ENCODE assay signal across 9 cellular contexts in the genomic region with DNA sequence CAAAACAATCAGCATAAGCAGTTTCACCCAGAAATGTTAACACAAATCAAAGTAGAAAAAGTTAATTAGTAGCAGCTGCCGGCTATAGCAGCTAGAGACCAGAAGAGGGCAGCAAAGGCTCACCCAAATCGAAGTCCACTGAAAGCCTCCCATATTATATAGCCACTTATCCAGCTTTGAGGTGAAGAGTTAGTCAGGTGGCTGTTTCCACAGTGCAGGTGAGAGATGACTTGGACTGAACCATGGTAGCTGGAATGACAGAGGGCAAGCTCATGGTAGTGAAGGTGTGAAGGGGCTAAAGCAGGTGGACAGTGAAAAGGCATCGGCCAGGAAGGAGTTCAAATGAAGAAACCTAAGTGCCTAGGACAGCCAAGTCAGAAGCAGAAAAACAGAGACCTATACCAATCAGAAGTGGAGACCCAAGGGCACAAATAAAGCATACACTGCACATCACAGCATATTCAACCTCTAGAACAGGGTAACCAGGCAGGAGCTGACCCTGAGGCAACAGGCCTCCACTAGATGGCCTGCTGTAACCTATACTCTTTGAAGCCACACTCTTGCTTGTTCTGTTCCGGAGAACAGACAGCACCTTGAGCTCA. TPM values are rescaled to one million over a fixed set of nuclear protein-coding genes. Genes with fewer than 3 reads are reported as not detected.
DNase-seq lines count a peak whose midpoint lies in the region; ATAC-seq, FAIRE-seq and TF ChIP-seq lines count a peak whose summit lies in the region.
"Had no signal": no experiment of that assay in that cellular context is flagged by ENCODE, and none has a peak within 500 bp of the region (broad histone marks: within the 10 kb centered on the region; RNA-seq: fewer than 3 reads in every experiment).

No MANE protein-coding gene starts in this region.

- peak; percentile 94 for TF ChIP-seq CTCF in A549 (IDR thresholded peaks at IDR 0.05)
- peak; percentile 87 to 92 (median 91) for TF ChIP-seq CTCF in ascending aorta (IDR thresholded peaks at IDR 0.05)
- TF ChIP-seq CTCF in sigmoid colon (IDR thresholded peaks at IDR 0.05) = peak; percentile 76 to 92 (median 88)

- peaks cover 6% of the 10 kb centered on the region; the same call in 1 of the 3 replicates for H3K4me1 ChIP-seq in A549
- H3K4me1 ChIP-seq in ascending aorta = peaks cover 0 to 3% of the 10 kb centered on the region in 2 donors
- no peaks in the 10 kb centered on the region for H3K4me1 ChIP-seq in right cardiac atrium (ENCODE audit: control insufficient read depth, insufficient read depth, low read length)
- H3K4me1 ChIP-seq in sigmoid colon = peaks cover 0 to 19% (median 2%) of the 10 kb centered on the region in 4 donors

- no peaks in the 10 kb centered on the region for H3K9me3 ChIP-seq in A549
- H3K9me3 ChIP-seq in ascending aorta = no peaks in the 10 kb centered on the region
- no peaks in the 10 kb centered on the region for H3K9me3 ChIP-seq in right cardiac atrium (ENCODE audit: control insufficient read depth, low read length)
- no peaks in the 10 kb centered on the region for H3K9me3 ChIP-seq in sigmoid colon

- POLR2A ChIA-PET in A549 (lab: Yijun Ruan, JAX) = interaction anchor here (1.0 to 1.8 kb wide), 2 partner anchors 43 to 321 kb away, joined by 3 to 5 read pairs; no protein-coding TSS in a partner anchor

- H3K27me3 ChIP-seq in ascending aorta (no peaks in the 10 kb centered on the region), right cardiac atrium (ENCODE audit: control insufficient read depth, insufficient read depth) (no peaks in the 10 kb centered on the region), sigmoid colon (no peaks in the 10 kb centered on the region)

- CTCF ChIA-PET in A549 (lab: Yijun Ruan, JAX) = interaction anchor here (0.6 to 9.6 kb wide), 73 partner anchors 11 to 559 kb away, joined by 3 to 437 read pairs (median 4); a partner anchor contains a TSS

- peaks cover 6% of the 10 kb centered on the region for H3K36me3 Mint-ChIP-seq in T-helper 2 cell treated with Interferon-gamma antibody and Interleukin-4, amounts not matched to agents 5 μg/mL and 100 μg/mL, for 36 hours (ENCODE audit: low read depth)

- no peaks in the 10 kb centered on the region for H3K9me3 Mint-ChIP-seq in T-helper 2 cell treated with Interferon-gamma antibody and Interleukin-4, amounts not matched to agents 5 μg/mL and 100 μg/mL, for 36 hours

- no peak for FAIRE-seq in A549 (lab: Jason Lieb, UNC)

- H3K27me3 Mint-ChIP-seq in T-helper 2 cell treated with Interferon-gamma antibody and Interleukin-4, amounts not matched to agents 5 μg/mL and 100 μg/mL, for 36 hours (ENCODE audit: low read depth) = no peaks in the 10 kb centered on the region

- H3K4me1 Mint-ChIP-seq in T-helper 2 cell treated with Interferon-gamma antibody and Interleukin-4, amounts not matched to agents 5 μg/mL and 100 μg/mL, for 36 hours (ENCODE audit: low read depth) = peaks cover 6% of the 10 kb centered on the region

- no peak overlapping the region for H3K4me2 ChIP-seq in A549

- intact Hi-C loops in ascending aorta (cut with DNase I) = loop anchor here (1.0 to 10.0 kb wide), 2 partner anchors 148 to 1018 kb away; a partner anchor contains a TSS
- intact Hi-C loops in right cardiac atrium (cut with DNase I) = loop anchor here (5.0 to 10.0 kb wide), 5 partner anchors 40 to 150 kb away; no protein-coding TSS in a partner anchor
- intact Hi-C loops in sigmoid colon (cut with DNase I) = loop anchor here (1.0 to 5.0 kb wide), 2 partner anchors 40 to 148 kb away; no protein-coding TSS in a partner anchor

- no peak for TF ChIP-seq EP300 in A549 (IDR thresholded peaks at IDR 0.05)
- TF ChIP-seq EP300 in sigmoid colon (IDR thresholded peaks at IDR 0.05) = no peak

- ATAC-seq in A549 = peak; percentile 95 to 98
- peak; percentile 45 for ATAC-seq in GM18498 (IDR thresholded peaks at IDR 0.05; ENCODE audit: unreplicated experiment)
- ATAC-seq in right cardiac atrium = peak; percentile 73 to 83
- no peak for ATAC-seq in HG03139 (IDR thresholded peaks at IDR 0.05; ENCODE audit: unreplicated experiment)

- H3K36me3 ChIP-seq in ascending aorta (no peaks in the 10 kb centered on the region), sigmoid colon (no peaks in the 10 kb centered on the region)

- H3K4me3 ChIP-seq in A549 (no peak overlapping the region), ascending aorta (no peak overlapping the region), right cardiac atrium (ENCODE audit: low read length) (no peak overlapping the region), sigmoid colon (no peak overlapping the region)
- H3K4me3 ChIP-seq: skin epidermis had no signal

- peak; percentile 95 to 96 for TF ChIP-seq RAD21 in A549 (conservative IDR thresholded peaks at IDR 0.05 in 1 of 2, IDR thresholded peaks at IDR 0.05 in 1 of 2)

- 34% methylated on average over 4 of the region's 4 CpGs for WGBS in A549 (ENCODE audit: missing lambda C conversion rate)
- WGBS in right cardiac atrium = 34% methylated on average over 4 of the region's 4 CpGs
- 37 to 40% methylated on average over 4 of the region's 4 CpGs for WGBS in sigmoid colon, 2 donors

- no peak overlapping the region for H3K4me3 Mint-ChIP-seq in T-helper 2 cell treated with Interferon-gamma antibody and Interleukin-4, amounts not matched to agents 5 μg/mL and 100 μg/mL, for 36 hours

- no peak for TF ChIP-seq POLR2A in A549 (IDR thresholded peaks at IDR 0.05; ENCODE audit: low read length)
- no peak for TF ChIP-seq POLR2A in sigmoid colon (IDR thresholded peaks at IDR 0.05)

- H3K27ac ChIP-seq in A549 (no peak overlapping the region), ascending aorta (peak overlapping the region; percentile 4 to 42), right cardiac atrium (ENCODE audit: low read length) (no peak overlapping the region), sigmoid colon (peak overlapping the region in 1 of 4 donors; percentile 25)

- H3K27ac Mint-ChIP-seq in T-helper 2 cell treated with Interferon-gamma antibody and Interleukin-4, amounts not matched to agents 5 μg/mL and 100 μg/mL, for 36 hours = peak overlapping the region; percentile 46

- DNase-seq in A549 (ENCODE audit: low read depth in 1 of 2, low spot score in 1 of 2) (peak; percentile 59 to 68), NCI-H1436 (lab: John Stamatoyannopoulos, UW) (peak; percentile 75), ascending aorta (ENCODE audit: low spot score in 2 of 2) (peak in 1 of 2 donors; percentile 79), right cardiac atrium (peak in 2 of 3 donors; percentile 19 to 56), sigmoid colon (peak; percentile 70)
- peak; percentile 35 for DNase-seq in T-helper 2 cell treated with Interferon-gamma antibody and Interleukin-4, amounts not matched to agents 5 μg/mL and 100 μg/mL, for 36 hours (ENCODE audit: low spot score)

TF ChIP-seq in A549, 52 proteins besides CTCF, POLR2A, EP300 and RAD21:
- TF ChIP-seq SMC3 (IDR thresholded peaks at IDR 0.05) (peak; percentile 90), KDM5A (IDR thresholded peaks at IDR 0.05) (no peak)
- TF ChIP-seq, protein P1, sequence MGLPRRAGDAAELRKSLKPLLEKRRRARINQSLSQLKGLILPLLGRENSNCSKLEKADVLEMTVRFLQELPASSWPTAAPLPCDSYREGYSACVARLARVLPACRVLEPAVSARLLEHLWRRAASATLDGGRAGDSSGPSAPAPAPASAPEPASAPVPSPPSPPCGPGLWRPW (IDR thresholded peaks at IDR 0.05) = no peak
TF ChIP-seq in A549: peak in this region for 1.

RNA-seq across cellular contexts. Expression of a gene that starts 7.2 kb away (rescaled TPM):
- polyA plus RNA-seq in A549 (2011; rRNA removed) (13.2 and 18.5 TPM in 2 replicates), A549 (2017; fragmentation: RNase III; extraction: RNeasy Plus Mini Kit Qiagen cat#74134 plus additional on column Dnase treatment) (8.4 to 9.8 TPM (median 8.7 TPM) in 3 replicates), right cardiac atrium (8.8 TPM), sigmoid colon (10 to 100 TPM in 2 of 3 donors, 1 to 10 TPM in 1; 9.2 to 12.7 (median 12.6) TPM)
- 7.2 and 11.4 TPM in 2 replicates for polyA plus RNA-seq in A549 (2012; cell fraction: cytosol; rRNA removed)
- polyA plus RNA-seq in A549 (2012; cell fraction: nucleus; rRNA removed) = 6.1 and 6.2 TPM in 2 replicates
- 37.1 and 49.8 TPM in 2 replicates for polyA minus RNA-seq in A549 (2011; rRNA and poly(A)+ RNA removed)
- total RNA-seq in ascending aorta (16.1 TPM), right cardiac atrium (10 to 100 TPM; 24.6 to 31.8 (median 28.1) TPM), sigmoid colon (10 to 100 TPM; 38.5 to 56.3 (median 45.7) TPM)

Comparison
In these comparisons a context has a peak if more than half of its experiments do, and no peak if none do; other contexts are left out.
1. H3K27ac ChIP-seq: peak in ascending aorta (2 of 2); none in A549 (0 of 2) and right cardiac atrium (single experiment).
2. Peak in every context shown above with its lines, with median percentiles within 50 percentile points of each other: CTCF ChIP-seq.